Comparison of ENCODE assay signal across 8 cellular contexts in the genomic region with DNA sequence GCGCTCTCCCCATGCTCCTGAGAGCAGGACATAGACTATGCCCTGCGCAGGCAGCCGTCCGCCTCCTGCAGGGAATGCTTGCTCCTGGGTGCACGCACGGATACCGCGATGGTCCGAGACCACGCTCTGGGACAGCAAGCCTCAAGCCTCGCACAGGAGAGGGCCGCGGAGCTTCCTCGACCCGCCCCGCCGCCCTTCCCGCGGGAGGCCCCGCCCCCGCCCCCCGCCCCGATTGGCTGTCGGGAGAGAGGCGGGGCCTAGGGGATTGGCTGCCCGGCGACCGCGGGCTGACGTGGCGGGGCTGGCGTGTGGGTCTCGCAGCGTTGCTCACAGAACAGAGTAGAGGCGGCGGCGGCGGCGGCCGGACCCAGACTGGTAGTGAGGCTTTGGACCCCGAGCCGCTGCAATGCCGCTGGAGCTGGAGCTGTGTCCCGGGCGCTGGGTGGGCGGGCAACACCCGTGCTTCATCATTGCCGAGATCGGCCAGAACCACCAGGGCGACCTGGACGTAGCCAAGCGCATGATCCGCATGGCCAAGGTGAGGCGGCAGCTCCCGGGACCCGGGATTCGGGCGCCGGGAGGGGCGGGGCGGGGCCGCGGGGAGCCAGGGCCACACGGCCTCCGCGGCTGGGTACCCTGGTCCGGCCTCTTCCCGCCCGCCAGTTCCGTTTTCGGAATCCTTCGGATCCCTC. TPM values are rescaled to one million over a fixed set of nuclear protein-coding genes. Genes with fewer than 3 reads are reported as not detected.
DNase-seq lines count a peak whose midpoint lies in the region; ATAC-seq and TF ChIP-seq lines count a peak whose summit lies in the region.

A gene with protein sequence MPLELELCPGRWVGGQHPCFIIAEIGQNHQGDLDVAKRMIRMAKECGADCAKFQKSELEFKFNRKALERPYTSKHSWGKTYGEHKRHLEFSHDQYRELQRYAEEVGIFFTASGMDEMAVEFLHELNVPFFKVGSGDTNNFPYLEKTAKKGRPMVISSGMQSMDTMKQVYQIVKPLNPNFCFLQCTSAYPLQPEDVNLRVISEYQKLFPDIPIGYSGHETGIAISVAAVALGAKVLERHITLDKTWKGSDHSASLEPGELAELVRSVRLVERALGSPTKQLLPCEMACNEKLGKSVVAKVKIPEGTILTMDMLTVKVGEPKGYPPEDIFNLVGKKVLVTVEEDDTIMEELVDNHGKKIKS (plus strand): TSS at position 330 of the 692 bp plus-strand sequence. CDS start 77 bp downstream, at position 407.

- peak within 1 kb of the TSS; percentile 63 to 87 (median 78) for H3K4me3 ChIP-seq in fibroblast of lung (replicated peaks in 1 of 4; ENCODE audit: control extremely low read depth in 1 of 4, insufficient read depth in 1 of 4, low read depth in 3 of 4, low read length in 4 of 4)
- H3K4me3 ChIP-seq in naive thymus-derived CD4-positive, alpha-beta T cell (ENCODE audit: low read length) = peak within 1 kb of the TSS; percentile 73

- peak within 1 kb of the TSS; percentile 77 for H2AFZ ChIP-seq in fibroblast of lung (ENCODE audit: low read length)

- H3K36me3 Mint-ChIP-seq in activated T-helper 17 cell treated with anti-CD3 and anti-CD28 coated beads, Interleukin-2, amount 50 U/mL, for 72 hours (ENCODE audit: low read depth) = peaks cover 19% of the 10 kb centered on the region
- H3K36me3 Mint-ChIP-seq in naive thymus-derived CD4-positive, alpha-beta T cell = peaks cover 4 to 7% (median 5%) of the 10 kb centered on the region in 5 donors
- peaks cover 16% of the 10 kb centered on the region for H3K36me3 Mint-ChIP-seq in stimulated activated memory B cell treated with anti-CD40 and anti-IgM and Interleukin-4, amounts not matched to agents 10 μg/mL and 1 μg/mL and 100 μg/mL, for 72 hours

- peak within 1 kb of the TSS; percentile 98 for H3K4me3 Mint-ChIP-seq in activated T-helper 17 cell treated with anti-CD3 and anti-CD28 coated beads, Interleukin-2, amount 50 U/mL, for 72 hours
- peak within 1 kb of the TSS; percentile 93 to 100 (median 95) for H3K4me3 Mint-ChIP-seq in naive thymus-derived CD4-positive, alpha-beta T cell
- peak within 1 kb of the TSS; percentile 96 for H3K4me3 Mint-ChIP-seq in stimulated activated memory B cell treated with anti-CD40 and anti-IgM and Interleukin-4, amounts not matched to agents 10 μg/mL and 1 μg/mL and 100 μg/mL, for 72 hours

- no peaks in the 10 kb centered on the region for H3K4me1 ChIP-seq in fibroblast of lung (ENCODE audit: control insufficient read depth, extremely low read depth, insufficient read depth, low read length)
- H3K4me1 ChIP-seq in naive thymus-derived CD4-positive, alpha-beta T cell (ENCODE audit: control insufficient read depth in 2 of 2, insufficient read depth in 2 of 2, low read length in 2 of 2) = peaks cover 9 to 22% of the 10 kb centered on the region in 2 donors

- peaks cover 3% of the 10 kb centered on the region for H3K36me3 ChIP-seq in fibroblast of lung (ENCODE audit: control insufficient read depth, insufficient read depth, low read length)
- peaks cover 0 to 7% (median 0%) of the 10 kb centered on the region in 3 experiments for H3K36me3 ChIP-seq in naive thymus-derived CD4-positive, alpha-beta T cell (ENCODE audit: control insufficient read depth in 2 of 3, insufficient read depth in 3 of 3, low read length in 3 of 3)

- H3K79me2 ChIP-seq in fibroblast of lung (ENCODE audit: control insufficient read depth, insufficient read depth, low read length) = peaks cover 28% of the 10 kb centered on the region

- no peaks in the 10 kb centered on the region for H4K20me1 ChIP-seq in fibroblast of lung (ENCODE audit: control insufficient read depth, extremely low read depth, insufficient read depth, low read length)

- no peaks in the 10 kb centered on the region for H3K27me3 Mint-ChIP-seq in activated T-helper 17 cell treated with anti-CD3 and anti-CD28 coated beads, Interleukin-2, amount 50 U/mL, for 72 hours
- H3K27me3 Mint-ChIP-seq in naive thymus-derived CD4-positive, alpha-beta T cell = no peaks in the 10 kb centered on the region
- no peaks in the 10 kb centered on the region for H3K27me3 Mint-ChIP-seq in stimulated activated memory B cell treated with anti-CD40 and anti-IgM and Interleukin-4, amounts not matched to agents 10 μg/mL and 1 μg/mL and 100 μg/mL, for 72 hours

- no peaks in the 10 kb centered on the region for H3K9me3 ChIP-seq in fibroblast of lung (ENCODE audit: control insufficient read depth, insufficient read depth, low read depth, low read length)
- no peaks in the 10 kb centered on the region for H3K9me3 ChIP-seq in naive thymus-derived CD4-positive, alpha-beta T cell (ENCODE audit: control insufficient read depth in 2 of 3, low read length in 3 of 3)

- CTCF ChIA-PET in RWPE1 (lab: Yijun Ruan, JAX) = interaction anchor here (0.5 to 1.5 kb wide), 4 partner anchors 17 to 200 kb away, joined by 3 to 4 read pairs (median 4); no protein-coding TSS in a partner anchor
- CTCF ChIA-PET in naive thymus-derived CD4-positive, alpha-beta T cell (lab: Charles Lee) = interaction anchor here (1.2 to 1.8 kb wide), 3 partner anchors 12 to 62 kb away, joined by 4 to 7 read pairs (median 4); partner anchors contain the start of gene TRIM14

- H3K27me3 ChIP-seq in fibroblast of lung (ENCODE audit: control insufficient read depth, insufficient read depth, low read length) = no peaks in the 10 kb centered on the region
- no peaks in the 10 kb centered on the region for H3K27me3 ChIP-seq in naive thymus-derived CD4-positive, alpha-beta T cell (ENCODE audit: control insufficient read depth in 2 of 2, insufficient read depth in 2 of 2, low read length in 2 of 2)

- POLR2A ChIA-PET in RWPE1 (lab: Yijun Ruan, JAX; ENCODE audit: low non-redundant PET) = interaction anchor here (0.5 to 1.2 kb wide), 8 partner anchors 11 to 196 kb away, joined by 3 to 4 read pairs (median 4); partner anchors contain the start of gene TRMO
- POLR2A ChIA-PET in naive thymus-derived CD4-positive, alpha-beta T cell (lab: Charles Lee) = interaction anchor here (0.5 to 3.5 kb wide), 18 partner anchors 9 to 423 kb away, joined by 3 to 25 read pairs (median 5); partner anchors contain the start of genes ANP32B, NCBP1, TBC1D2 and TRMO

- peak; percentile 97 for ATAC-seq in activated T-helper 17 cell treated with anti-CD3 and anti-CD28 coated beads, Interleukin-2, amount 50 U/mL, for 72 hours (replicated peaks)
- ATAC-seq in naive thymus-derived CD4-positive, alpha-beta T cell = peak; percentile 99
- peak; percentile 98 for ATAC-seq in stimulated activated memory B cell treated with anti-CD40 and anti-IgM and Interleukin-4, amounts not matched to agents 10 μg/mL and 1 μg/mL and 100 μg/mL, for 72 hours

- TF ChIP-seq CTCF in RWPE1 (conservative IDR thresholded peaks at IDR 0.05; ENCODE audit: low read depth) (no peak), fibroblast of lung (conservative IDR thresholded peaks at IDR 0.05 in 1 of 2, IDR thresholded peaks at IDR 0.05 in 1 of 2; ENCODE audit: low read depth in 1 of 2, low read length in 2 of 2) (peak in 1 of 2 donors; percentile 11)

- intact Hi-C loops in naive thymus-derived CD4-positive, alpha-beta T cell (cut with micrococcal nuclease) = loop anchor here (1.0 to 2.0 kb wide), 13 partner anchors 11 to 424 kb away; partner anchors contain the start of genes ANP32B (in 2 of the 2), TBC1D2 (in 2 of the 2), CORO2A (in 1 of the 2) and NCBP1 (in 1 of the 2)

- no peaks in the 10 kb centered on the region for H3K9me3 Mint-ChIP-seq in activated T-helper 17 cell treated with anti-CD3 and anti-CD28 coated beads, Interleukin-2, amount 50 U/mL, for 72 hours
- H3K9me3 Mint-ChIP-seq in naive thymus-derived CD4-positive, alpha-beta T cell = peaks cover 0 to 2% (median 0%) of the 10 kb centered on the region in 11 donors
- no peaks in the 10 kb centered on the region for H3K9me3 Mint-ChIP-seq in stimulated activated memory B cell treated with anti-CD40 and anti-IgM and Interleukin-4, amounts not matched to agents 10 μg/mL and 1 μg/mL and 100 μg/mL, for 72 hours

- H3K9ac ChIP-seq in fibroblast of lung (ENCODE audit: insufficient read depth, low read length) = peak within 1 kb of the TSS; percentile 98

- H3K27ac Mint-ChIP-seq in activated T-helper 17 cell treated with anti-CD3 and anti-CD28 coated beads, Interleukin-2, amount 50 U/mL, for 72 hours = peak within 1 kb of the TSS; percentile 98
- H3K27ac Mint-ChIP-seq in naive thymus-derived CD4-positive, alpha-beta T cell = peak within 1 kb of the TSS; percentile 93 to 100 (median 97)
- H3K27ac Mint-ChIP-seq in stimulated activated memory B cell treated with anti-CD40 and anti-IgM and Interleukin-4, amounts not matched to agents 10 μg/mL and 1 μg/mL and 100 μg/mL, for 72 hours = peak within 1 kb of the TSS; percentile 96

- peak within 1 kb of the TSS; percentile 90 for H3K4me2 ChIP-seq in fibroblast of lung (ENCODE audit: extremely low read depth, insufficient read depth, low read length)

- H3K27ac ChIP-seq in RWPE1 (peak within 1 kb of the TSS; percentile 88), fibroblast of lung (ENCODE audit: insufficient read depth, low read length) (peak within 1 kb of the TSS; percentile 89)
- H3K27ac ChIP-seq in naive thymus-derived CD4-positive, alpha-beta T cell (ENCODE audit: low read depth, low read length) = peak within 1 kb of the TSS; percentile 93

- H3K4me1 Mint-ChIP-seq in activated T-helper 17 cell treated with anti-CD3 and anti-CD28 coated beads, Interleukin-2, amount 50 U/mL, for 72 hours = no peaks in the 10 kb centered on the region
- H3K4me1 Mint-ChIP-seq in naive thymus-derived CD4-positive, alpha-beta T cell = peaks cover 6 to 40% (median 27%) of the 10 kb centered on the region in 7 donors
- peaks cover 14% of the 10 kb centered on the region for H3K4me1 Mint-ChIP-seq in stimulated activated memory B cell treated with anti-CD40 and anti-IgM and Interleukin-4, amounts not matched to agents 10 μg/mL and 1 μg/mL and 100 μg/mL, for 72 hours

- DNase-seq in EH (ENCODE audit: low read depth) (peak; percentile 98), GOT3 (lab: John Stamatoyannopoulos, UW) (peak; percentile 59), LHCN-M2 (ENCODE audit: low read depth) (peak; percentile 95), RWPE1 (ENCODE audit: low spot score) (peak; percentile 99), fibroblast of lung (ENCODE audit: low read depth in 2 of 2) (peak; percentile 88 to 95)
- peak; percentile 84 to 93 (median 91) for DNase-seq in naive thymus-derived CD4-positive, alpha-beta T cell

RNA-seq across cellular contexts. Expression of the gene that starts here (rescaled TPM):
- total RNA-seq in LHCN-M2 (2014; rRNA removed) = 68.0 and 73.1 TPM in 2 replicates
- 92.9 TPM for polyA plus RNA-seq in LHCN-M2 (2012)
- 10 to 100 TPM; 46.4 to 54.4 TPM for total RNA-seq in activated T-helper 17 cell treated with anti-CD3 and anti-CD28 coated beads, Interleukin-2, amount 50 U/mL, for 72 hours
- total RNA-seq in fibroblast of lung = 81.9 and 83.9 TPM in 2 replicates
- 90.7 and 105 TPM in 2 replicates for polyA plus RNA-seq in fibroblast of lung
- polyA plus RNA-seq in fibroblast of lung (2012) = 102 and 123 TPM in 2 replicates
- polyA minus RNA-seq in fibroblast of lung (ENCODE audit: low replicate concordance) = 40.6 and 46.6 TPM in 2 replicates
- 10 to 100 TPM; 16.3 to 58.9 (median 51.8) TPM for total RNA-seq in naive thymus-derived CD4-positive, alpha-beta T cell
- 10 to 100 TPM; 33.0 to 33.2 TPM for polyA plus RNA-seq in naive thymus-derived CD4-positive, alpha-beta T cell

Comparison
In these comparisons a context has a peak if more than half of its experiments do, and no peak if none do; other contexts are left out.
1. Peak in every context shown above with its lines: DNase-seq, ATAC-seq, H3K4me3 ChIP-seq and H3K27ac ChIP-seq.